18 cellular contexts compared by ENCODE assay signal in genomic region chr19:3565177-3565576, GRCh38. TPM values are rescaled to one million over a fixed set of nuclear protein-coding genes. Genes with fewer than 3 reads are reported as not detected.
DNase-seq lines count a peak whose midpoint lies in the region; ATAC-seq and TF ChIP-seq lines count a peak whose summit lies in the region.
"Had no signal": no experiment of that assay in that cellular context is flagged by ENCODE, and none has a peak within 500 bp of the region (broad histone marks: within the 10 kb centered on the region; RNA-seq: fewer than 3 reads in every experiment).

No MANE protein-coding gene starts in this region.

- H3K9ac ChIP-seq in PC-3 (ENCODE audit: low read length) = no peak overlapping the region

- H3K27me3 ChIP-seq in PC-3 (ENCODE audit: low read length) (no peaks in the 10 kb centered on the region), brain microvascular endothelial cell (replicated peaks) (no peaks in the 10 kb centered on the region), osteoblast (ENCODE audit: insufficient read depth, low read length) (no peaks in the 10 kb centered on the region), tibial artery (no peaks in the 10 kb centered on the region)

- no TSS peak for BruUV-seq in PC-3 (replicated peaks; lab: Mats Ljungman, UMichigan)

- intact Hi-C loops in PC-3 (cut with micrococcal nuclease) (no loop called here), tibial artery (cut with DNase I; ENCODE audit: low total_unique reads) (no loop called here)

- no peak overlapping the region for H3K4me3 ChIP-seq in PC-3 (ENCODE audit: low read length)
- H3K4me3 ChIP-seq in brain microvascular endothelial cell (ENCODE audit: low read depth, low read length) = no peak overlapping the region
- no peak overlapping the region for H3K4me3 ChIP-seq in osteoblast (ENCODE audit: insufficient read depth, low read length)
- H3K4me3 ChIP-seq in tibial artery = no peak overlapping the region
- H3K4me3 ChIP-seq: GM23338, prostate gland had no signal

- peak; percentile 87 for ATAC-seq in PC-3
- ATAC-seq: GM23338; naive thymus-derived CD4-positive, alpha-beta T cell; stimulated activated naive CD8-positive, alpha-beta T cell treated with anti-CD3 and anti-CD28 coated beads, Interleukin-15, amount 100 ng/mL, for 72 hours had no signal

- POLR2A ChIA-PET in PC-3 (lab: Charles Lee; ENCODE audit: unreplicated experiment) = no interaction called here

- H2AFZ ChIP-seq in PC-3 (ENCODE audit: low read length) (no peak overlapping the region), osteoblast (ENCODE audit: low read length) (no peak overlapping the region)
- H2AFZ ChIP-seq: GM23338 had no signal

- H3K4me1 ChIP-seq in PC-3 (ENCODE audit: insufficient read depth, low read length) (peaks cover 12% of the 10 kb centered on the region), osteoblast (ENCODE audit: insufficient read depth, low read length) (no peaks in the 10 kb centered on the region), tibial artery (no peaks in the 10 kb centered on the region)
- H3K4me1 ChIP-seq: Caco-2, prostate gland had no signal

- TF ChIP-seq CTCF in PC-3 (conservative IDR thresholded peaks at IDR 0.05; ENCODE audit: low read depth, low read length) (no peak), brain microvascular endothelial cell (IDR thresholded peaks at IDR 0.05; ENCODE audit: low read depth, low read length, missing control alignments) (no peak), osteoblast (IDR thresholded peaks at IDR 0.05; ENCODE audit: extremely low read depth, low read depth, low read length) (no peak), tibial artery (IDR thresholded peaks at IDR 0.05) (no peak)

- H3K36me3 ChIP-seq in PC-3 (ENCODE audit: low read depth, low read length) = no peaks in the 10 kb centered on the region
- H3K36me3 ChIP-seq in brain microvascular endothelial cell (replicated peaks) = no peaks in the 10 kb centered on the region
- no peaks in the 10 kb centered on the region for H3K36me3 ChIP-seq in osteoblast (ENCODE audit: insufficient read depth, low read length)
- H3K36me3 ChIP-seq in tibial artery = no peaks in the 10 kb centered on the region
- H3K36me3 ChIP-seq: prostate gland had no signal

- in situ Hi-C loops in brain microvascular endothelial cell (cut with HindIII; ENCODE audit: low pct_ligation_motif_present, low sequenced_read_pairs) = no loop called here

- H3F3A ChIP-seq in PC-3 (ENCODE audit: low read length, unreplicated experiment) = no peaks in the 10 kb centered on the region

- CTCF ChIA-PET in PC-3 (lab: Charles Lee) = no interaction called here

- DNase-seq in ELF-1 (ENCODE audit: low read depth, low spot score) (peak; percentile 81), PC-3 (peak; percentile 68), brain microvascular endothelial cell (peak; percentile 89), osteoblast (ENCODE audit: insufficient read length, low spot score, missing footprints) (peak; percentile 81), tibial artery (no peak), NOMO-1 treated with DMSO at 0.1 percent for 48 hours (lab: John Stamatoyannopoulos, UW; ENCODE audit: unreplicated experiment) (no peak)
- no peak for DNase-seq in stimulated activated CD8-positive, alpha-beta memory T cell treated with anti-CD3 and anti-CD28 coated beads, Interleukin-4, amount 100 ng/mL, for 48 hours
- DNase-seq in activated CD4-positive, alpha-beta T cell treated with anti-CD3 and anti-CD28 coated beads, Interleukin-2, amount 50 U/mL, for 1 hour = no peak
- DNase-seq: Caco-2; GF-D8; MM.1S; naive thymus-derived CD4-positive, alpha-beta T cell; NCI-H69; stimulated activated CD4-positive, alpha-beta T cell treated with anti-CD3 and anti-CD28 coated beads, Interleukin-15, amount 100 ng/mL, for 24 hours; stimulated activated naive CD8-positive, alpha-beta T cell treated with anti-CD3 and anti-CD28 coated beads, Interleukin-15, amount 100 ng/mL, for 72 hours; T-helper 1 cell had no signal

- H3K79me2 ChIP-seq in PC-3 (ENCODE audit: low read length) = no peaks in the 10 kb centered on the region
- no peaks in the 10 kb centered on the region for H3K79me2 ChIP-seq in osteoblast (ENCODE audit: insufficient read depth, low read length)

- no peaks in the 10 kb centered on the region for H4K20me1 ChIP-seq in PC-3 (ENCODE audit: low read length)
- no peaks in the 10 kb centered on the region for H4K20me1 ChIP-seq in osteoblast (ENCODE audit: insufficient read depth, low read length)

- H3K9me2 ChIP-seq in PC-3 (replicated peaks; ENCODE audit: low read length) = no peaks in the 10 kb centered on the region

- no peak overlapping the region for H3K4me2 ChIP-seq in PC-3 (ENCODE audit: low read length)
- no peak overlapping the region for H3K4me2 ChIP-seq in osteoblast (ENCODE audit: insufficient read depth, low read length)
- H3K4me2 ChIP-seq: GM23338 had no signal

- H3K9me3 ChIP-seq in PC-3 (ENCODE audit: low read length) = no peaks in the 10 kb centered on the region
- H3K9me3 ChIP-seq in osteoblast (ENCODE audit: low read depth, low read length) = no peaks in the 10 kb centered on the region
- no peaks in the 10 kb centered on the region for H3K9me3 ChIP-seq in tibial artery
- H3K9me3 ChIP-seq: Caco-2, prostate gland had no signal

- H3K27ac ChIP-seq in PC-3 (ENCODE audit: low read length) (peak overlapping the region; percentile 58), brain microvascular endothelial cell (peak overlapping the region; percentile 60), osteoblast (ENCODE audit: low read depth, low read length) (no peak overlapping the region), tibial artery (no peak overlapping the region)
- H3K27ac ChIP-seq: prostate gland had no signal

RNA-seq across cellular contexts. Expression of gene HMG20B, which starts 7.6 kb away (rescaled TPM):
- 146 and 210 TPM in 2 replicates for total RNA-seq in PC-3 (2014; rRNA removed)
- 57.2 and 65.9 TPM in 2 replicates for total RNA-seq in osteoblast

RNA-seq across cellular contexts. Expression of gene MFSD12, which starts 7.8 kb away (rescaled TPM):
- total RNA-seq in PC-3 (2014; rRNA removed) (121 and 165 TPM in 2 replicates), osteoblast (92.5 and 104 TPM in 2 replicates)

RNA-seq across cellular contexts. Expression of gene GIPC3, which starts 20.1 kb away (rescaled TPM):
- total RNA-seq in PC-3 (2014; rRNA removed) (0.18 TPM in 1 of 2 replicates, not detected in the other), osteoblast (under 0.01 TPM in 1 of 2 replicates, not detected in the other)
- total RNA-seq: Caco-2 had no signal

RNA-seq across cellular contexts. Expression of gene TEKTIP1, which starts 26.2 kb away (rescaled TPM):
- total RNA-seq in PC-3 (2014; rRNA removed) (not detected in 2 replicates), osteoblast (not detected in 2 replicates)
- total RNA-seq: GM23338 had no signal

RNA-seq across cellular contexts. Expression of gene TBXA2R, which starts 41.5 kb away (rescaled TPM):
- total RNA-seq in PC-3 (2014; rRNA removed) (0.77 and 1.0 TPM in 2 replicates), osteoblast (1.4 and 1.5 TPM in 2 replicates)

Comparison
In these comparisons a context has a peak if more than half of its experiments do, and no peak if none do; other contexts are left out.
1. DNase-seq: peak in ELF-1 (single experiment), PC-3 (single experiment), brain microvascular endothelial cell (single experiment) and osteoblast (single experiment); none in stimulated activated CD8-positive, alpha-beta memory T cell treated with anti-CD3 and anti-CD28 coated beads, Interleukin-4, amount 100 ng/mL, for 48 hours (single experiment), tibial artery (0 of 2), NOMO-1 treated with DMSO at 0.1 percent for 48 hours (single experiment) and activated CD4-positive, alpha-beta T cell treated with anti-CD3 and anti-CD28 coated beads, Interleukin-2, amount 50 U/mL, for 1 hour (single experiment).
2. H3K27ac ChIP-seq: peak in PC-3 (single experiment) and brain microvascular endothelial cell (single experiment); none in osteoblast (single experiment) and tibial artery (0 of 2).